ENCODE assay signal across 8 cellular contexts in the genomic region with DNA sequence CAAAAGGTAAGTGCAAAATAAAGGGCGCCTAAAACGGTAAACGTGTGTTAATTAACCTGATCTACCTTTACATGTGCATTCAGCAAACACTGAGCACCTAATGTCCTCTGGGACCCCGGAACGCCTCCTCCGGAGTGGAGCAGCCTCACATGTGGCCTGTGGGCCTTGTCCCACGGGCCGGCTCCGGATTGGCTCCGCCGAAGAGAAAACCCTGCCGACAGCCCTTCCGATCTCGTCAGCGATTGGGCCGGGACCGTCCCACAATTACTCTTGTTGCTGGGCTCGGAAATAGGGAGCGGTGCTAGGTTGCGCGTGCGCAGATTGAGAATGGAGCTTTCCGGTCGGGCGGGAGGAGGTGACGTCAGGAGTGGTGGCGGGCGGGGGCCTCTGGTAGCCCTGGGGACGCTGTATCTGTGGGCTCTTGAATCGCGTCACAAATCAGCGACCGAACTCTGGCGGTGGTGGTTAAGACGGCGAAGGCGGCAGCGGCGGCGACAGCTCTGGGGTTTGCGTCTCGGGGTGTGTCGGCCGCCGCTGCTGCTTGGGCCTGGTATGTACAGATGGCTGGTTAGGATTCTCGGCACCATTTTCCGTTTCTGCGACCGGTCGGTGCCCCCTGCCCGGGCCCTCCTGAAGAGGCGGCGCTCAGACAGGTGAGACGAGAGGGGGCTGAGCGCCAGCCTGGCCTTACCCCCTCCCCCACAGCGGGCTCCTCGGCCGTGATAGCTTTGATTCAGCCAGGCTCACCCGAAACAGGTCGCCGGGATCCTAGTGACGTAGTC. TPM values are rescaled to one million over a fixed set of nuclear protein-coding genes. Genes with fewer than 3 reads are reported as not detected.
DNase-seq lines count a peak whose midpoint lies in the region; ATAC-seq lines count a peak whose summit lies in the region.

A gene (plus strand): TSS at position 434 of the 782 bp plus-strand sequence. CDS start 119 bp downstream, at position 553.

- H3K9me3 ChIP-seq in aorta (ENCODE audit: control insufficient read depth, low read length), result no peaks in the 10 kb centered on the region

- H3K36me3 ChIP-seq in rectal smooth muscle tissue (ENCODE audit: control insufficient read depth, insufficient read depth, low read length) (no peaks in the 10 kb centered on the region), aorta (ENCODE audit: control insufficient read depth in 1 of 2, insufficient read depth in 2 of 2, low read length in 1 of 2) (no peaks in the 10 kb centered on the region)

- peak within 1 kb of the TSS; percentile 99 for H3K9ac ChIP-seq in rectal smooth muscle tissue (ENCODE audit: low read length)

- H3K4me1 ChIP-seq in rectal smooth muscle tissue (ENCODE audit: control insufficient read depth, insufficient read depth, low read length) (peaks cover 3% of the 10 kb centered on the region), aorta (ENCODE audit: control insufficient read depth in 1 of 2, insufficient read depth in 2 of 2, low read length in 2 of 2) (peaks cover 3 to 5% of the 10 kb centered on the region in 2 donors)

- H3K27ac ChIP-seq in rectal smooth muscle tissue (ENCODE audit: low read depth, low read length) (peak within 1 kb of the TSS; percentile 96), aorta (ENCODE audit: low read depth in 1 of 2, low read length in 2 of 2) (peak within 1 kb of the TSS in 1 of 2 donors; percentile 92)

- H3K27me3 ChIP-seq in rectal smooth muscle tissue (ENCODE audit: control insufficient read depth, insufficient read depth, low read length) (peaks cover 2% of the 10 kb centered on the region), aorta (ENCODE audit: control insufficient read depth in 1 of 2, insufficient read depth in 2 of 2, low read length in 1 of 2) (no peaks in the 10 kb centered on the region)

- H3K4me3 ChIP-seq in rectal smooth muscle tissue (ENCODE audit: low read length) (peak within 1 kb of the TSS; percentile 99), aorta (ENCODE audit: low read length in 2 of 2) (peak within 1 kb of the TSS; percentile 72 to 84)

- intact Hi-C loops in aorta (cut with DNase I), result no loop called here

- 0% methylated on average over 62 of the region's 62 CpGs for WGBS in aorta, 2 donors

- ATAC-seq in GM18508 (IDR thresholded peaks at IDR 0.05; ENCODE audit: insufficient read depth, unreplicated experiment) (peak; percentile 86), HG03025 (IDR thresholded peaks at IDR 0.05; ENCODE audit: low FRiP score, unreplicated experiment) (peak; percentile 97), aorta (ENCODE audit: low FRiP score) (peak; percentile 99)

- DNase-seq in NCI-H2081 (lab: John Stamatoyannopoulos, UW), result peak; percentile 100
- DNase-seq in T1000 (lab: John Stamatoyannopoulos, UW), result peak; percentile 99
- peak; percentile 100 for DNase-seq in astrocyte of the hippocampus (ENCODE audit: low read depth, low spot score)
- peak; percentile 97 for DNase-seq in hepatic stellate cell (ENCODE audit: low spot score)
- peak; percentile 100 for DNase-seq in aorta

RNA-seq across cellular contexts. Expression of the gene that starts here (rescaled TPM):
- total RNA-seq in aorta, result 10 to 100 TPM; 36.5 to 41.6 TPM
- polyA plus RNA-seq in aorta, result 10 to 100 TPM; 13.6 to 15.4 TPM
